Comparison of ENCODE assay signal across 10 cellular contexts in the genomic region with DNA sequence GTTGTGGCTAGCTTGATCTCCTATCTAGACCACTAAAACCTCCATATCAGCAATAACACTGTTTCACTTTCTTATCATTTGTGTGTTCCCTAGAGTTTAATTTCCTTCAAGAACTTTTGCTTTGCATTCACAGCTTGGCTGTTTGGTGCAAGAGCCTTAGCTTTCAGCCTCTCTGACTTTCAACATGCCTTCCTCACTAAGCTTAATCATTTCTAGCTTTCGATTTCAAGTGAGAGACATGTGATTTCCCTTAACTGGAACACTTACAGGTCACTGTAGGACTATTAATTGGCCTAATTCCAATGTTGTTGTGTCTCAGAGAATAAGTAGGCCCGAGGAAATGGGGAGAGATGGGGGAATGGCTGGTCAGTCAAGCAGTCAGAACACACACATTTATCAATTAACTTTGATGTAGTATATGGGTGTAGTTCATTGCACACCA. TPM values are rescaled to one million over a fixed set of nuclear protein-coding genes. Genes with fewer than 3 reads are reported as not detected.
DNase-seq lines count a peak whose midpoint lies in the region; ATAC-seq lines count a peak whose summit lies in the region.
"Had no signal": no experiment of that assay in that cellular context is flagged by ENCODE, and none has a peak within 500 bp of the region (broad histone marks: within the 10 kb centered on the region; RNA-seq: fewer than 3 reads in every experiment).

No MANE protein-coding gene starts in this region.

- no peaks in the 10 kb centered on the region for H3K27me3 ChIP-seq in effector memory CD4-positive, alpha-beta T cell (replicated peaks; ENCODE audit: control insufficient read depth, insufficient read depth, low read length, poor library complexity, severe bottlenecking)

- H3K36me3 ChIP-seq in effector memory CD4-positive, alpha-beta T cell (ENCODE audit: control insufficient read depth, insufficient read depth, low read length) = no peaks in the 10 kb centered on the region

- CTCF ChIA-PET in activated CD8-positive, alpha-beta memory T cell treated with anti-CD3 and anti-CD28 coated beads, Interleukin-2, amount 10 ng/mL, durations not matched to agents 7 days and 5 days (lab: Charles Lee) = interaction anchor here (0.9 to 7.4 kb wide), 7 partner anchors 11 to 350 kb away, joined by 3 to 65 read pairs (median 3); a partner anchor contains a TSS

- H3K27ac Mint-ChIP-seq in activated CD8-positive, alpha-beta memory T cell treated with anti-CD3 and anti-CD28 coated beads, Interleukin-2, amount 10 ng/mL, durations not matched to agents 7 days and 5 days = peak overlapping the region; percentile 85
- H3K27ac Mint-ChIP-seq in activated naive CD8-positive, alpha-beta T cell treated with anti-CD3 and anti-CD28 coated beads, Interleukin-2, amount 10 ng/mL, durations not matched to agents 7 days and 5 days = peak overlapping the region; percentile 66
- peak overlapping the region; percentile 23 for H3K27ac Mint-ChIP-seq in stimulated activated naive CD8-positive, alpha-beta T cell treated with anti-CD3 and anti-CD28 coated beads, Interleukin-15, Interleukin-2, amounts not matched to agents 100 ng/mL and 50 ng/mL, for 24 hours

- peaks cover 3% of the 10 kb centered on the region for H3K4me1 ChIP-seq in effector memory CD4-positive, alpha-beta T cell (ENCODE audit: control insufficient read depth, insufficient read depth, low read length, poor library complexity, severe bottlenecking)

- no peaks in the 10 kb centered on the region for H3K9me3 ChIP-seq in effector memory CD4-positive, alpha-beta T cell (ENCODE audit: control insufficient read depth, low read length)

- H3K4me3 Mint-ChIP-seq in activated CD8-positive, alpha-beta memory T cell treated with anti-CD3 and anti-CD28 coated beads, Interleukin-2, amount 10 ng/mL, durations not matched to agents 7 days and 5 days = peak overlapping the region; percentile 8
- peak overlapping the region; percentile 18 for H3K4me3 Mint-ChIP-seq in activated naive CD8-positive, alpha-beta T cell treated with anti-CD3 and anti-CD28 coated beads, Interleukin-2, amount 10 ng/mL, durations not matched to agents 7 days and 5 days
- no peak overlapping the region for H3K4me3 Mint-ChIP-seq in stimulated activated naive CD8-positive, alpha-beta T cell treated with anti-CD3 and anti-CD28 coated beads, Interleukin-15, Interleukin-2, amounts not matched to agents 100 ng/mL and 50 ng/mL, for 24 hours

- DNase-seq in activated CD8-positive, alpha-beta memory T cell treated with anti-CD3 and anti-CD28 coated beads, Interleukin-2, amount 10 ng/mL, durations not matched to agents 7 days and 5 days = no peak
- DNase-seq in activated CD8-positive, alpha-beta memory T cell treated with anti-CD3 and anti-CD28 coated beads, Interleukin-2, amount 50 U/mL, for 4 hours = no peak
- no peak for DNase-seq in activated naive CD8-positive, alpha-beta T cell treated with anti-CD3 and anti-CD28 coated beads, Interleukin-2, amount 10 ng/mL, durations not matched to agents 7 days and 5 days
- no peak for DNase-seq in effector memory CD4-positive, alpha-beta T cell
- no peak for DNase-seq in NCI-H2081 treated with DMSO at 0.1 percent for 48 hours (lab: John Stamatoyannopoulos, UW)
- no peak for DNase-seq in NCI-H146 (lab: John Stamatoyannopoulos, UW)

- peaks cover 10% of the 10 kb centered on the region for H3K36me3 Mint-ChIP-seq in activated CD8-positive, alpha-beta memory T cell treated with anti-CD3 and anti-CD28 coated beads, Interleukin-2, amount 10 ng/mL, durations not matched to agents 7 days and 5 days
- H3K36me3 Mint-ChIP-seq in activated naive CD8-positive, alpha-beta T cell treated with anti-CD3 and anti-CD28 coated beads, Interleukin-2, amount 10 ng/mL, durations not matched to agents 7 days and 5 days = no peaks in the 10 kb centered on the region
- H3K36me3 Mint-ChIP-seq in stimulated activated naive CD8-positive, alpha-beta T cell treated with anti-CD3 and anti-CD28 coated beads, Interleukin-15, Interleukin-2, amounts not matched to agents 100 ng/mL and 50 ng/mL, for 24 hours (ENCODE audit: low read depth) = no peaks in the 10 kb centered on the region

- peaks cover 45% of the 10 kb centered on the region for H3K4me1 Mint-ChIP-seq in activated CD8-positive, alpha-beta memory T cell treated with anti-CD3 and anti-CD28 coated beads, Interleukin-2, amount 10 ng/mL, durations not matched to agents 7 days and 5 days
- peaks cover 18% of the 10 kb centered on the region for H3K4me1 Mint-ChIP-seq in activated naive CD8-positive, alpha-beta T cell treated with anti-CD3 and anti-CD28 coated beads, Interleukin-2, amount 10 ng/mL, durations not matched to agents 7 days and 5 days
- H3K4me1 Mint-ChIP-seq in stimulated activated naive CD8-positive, alpha-beta T cell treated with anti-CD3 and anti-CD28 coated beads, Interleukin-15, Interleukin-2, amounts not matched to agents 100 ng/mL and 50 ng/mL, for 24 hours (ENCODE audit: low read depth) = peaks cover 32% of the 10 kb centered on the region

- peaks cover 2% of the 10 kb centered on the region for H3K27me3 Mint-ChIP-seq in activated CD8-positive, alpha-beta memory T cell treated with anti-CD3 and anti-CD28 coated beads, Interleukin-2, amount 10 ng/mL, durations not matched to agents 7 days and 5 days
- H3K27me3 Mint-ChIP-seq in activated naive CD8-positive, alpha-beta T cell treated with anti-CD3 and anti-CD28 coated beads, Interleukin-2, amount 10 ng/mL, durations not matched to agents 7 days and 5 days = peaks cover 4% of the 10 kb centered on the region
- H3K27me3 Mint-ChIP-seq in stimulated activated naive CD8-positive, alpha-beta T cell treated with anti-CD3 and anti-CD28 coated beads, Interleukin-15, Interleukin-2, amounts not matched to agents 100 ng/mL and 50 ng/mL, for 24 hours = no peaks in the 10 kb centered on the region

- POLR2A ChIA-PET in activated naive CD8-positive, alpha-beta T cell treated with anti-CD3 and anti-CD28 coated beads, Interleukin-2, amount 10 ng/mL, durations not matched to agents 7 days and 5 days (lab: Charles Lee) = interaction anchor here (0.7 to 1.0 kb wide), 2 partner anchors 10 to 11 kb away, joined by 3 to 11 read pairs; a partner anchor contains a TSS

- peaks cover 2% of the 10 kb centered on the region for H3K9me3 Mint-ChIP-seq in activated CD8-positive, alpha-beta memory T cell treated with anti-CD3 and anti-CD28 coated beads, Interleukin-2, amount 10 ng/mL, durations not matched to agents 7 days and 5 days (ENCODE audit: low read depth)
- H3K9me3 Mint-ChIP-seq in activated naive CD8-positive, alpha-beta T cell treated with anti-CD3 and anti-CD28 coated beads, Interleukin-2, amount 10 ng/mL, durations not matched to agents 7 days and 5 days = no peaks in the 10 kb centered on the region
- no peaks in the 10 kb centered on the region for H3K9me3 Mint-ChIP-seq in stimulated activated naive CD8-positive, alpha-beta T cell treated with anti-CD3 and anti-CD28 coated beads, Interleukin-15, Interleukin-2, amounts not matched to agents 100 ng/mL and 50 ng/mL, for 24 hours

- no peak overlapping the region for H3K27ac ChIP-seq in effector memory CD4-positive, alpha-beta T cell (ENCODE audit: insufficient read depth, low read length, poor library complexity, severe bottlenecking)
- H3K27ac ChIP-seq: coronary artery, HL-60 had no signal

- H3K4me3 ChIP-seq in effector memory CD4-positive, alpha-beta T cell (ENCODE audit: insufficient read depth, low read depth, low read length, poor library complexity, severe bottlenecking) = no peak overlapping the region
- H3K4me3 ChIP-seq: coronary artery had no signal

- peak; percentile 81 for ATAC-seq in activated CD8-positive, alpha-beta memory T cell treated with anti-CD3 and anti-CD28 coated beads, Interleukin-2, amount 10 ng/mL, durations not matched to agents 7 days and 5 days
- ATAC-seq in HG03060 (IDR thresholded peaks at IDR 0.05; ENCODE audit: low read depth, unreplicated experiment) = peak; percentile 82
- peak; percentile 58 for ATAC-seq in activated naive CD8-positive, alpha-beta T cell treated with anti-CD3 and anti-CD28 coated beads, Interleukin-2, amount 10 ng/mL, durations not matched to agents 7 days and 5 days (ENCODE audit: low read depth)

RNA-seq across cellular contexts. Expression of a gene that starts 10.6 kb away (rescaled TPM):
- 10 to 100 TPM; 18.6 to 19.7 TPM for total RNA-seq in activated CD8-positive, alpha-beta memory T cell treated with anti-CD3 and anti-CD28 coated beads, Interleukin-2, amount 10 ng/mL, durations not matched to agents 7 days and 5 days
- total RNA-seq in activated naive CD8-positive, alpha-beta T cell treated with anti-CD3 and anti-CD28 coated beads, Interleukin-2, amount 10 ng/mL, durations not matched to agents 7 days and 5 days = 10 to 100 TPM; 13.1 to 13.2 TPM

Comparison
In these comparisons a context has a peak if more than half of its experiments do, and no peak if none do; other contexts are left out.
1. H3K27ac Mint-ChIP-seq: peak in every context shown above with its lines; median percentile 85 in activated CD8-positive, alpha-beta memory T cell treated with anti-CD3 and anti-CD28 coated beads, Interleukin-2, amount 10 ng/mL, durations not matched to agents 7 days and 5 days; 66 in activated naive CD8-positive, alpha-beta T cell treated with anti-CD3 and anti-CD28 coated beads, Interleukin-2, amount 10 ng/mL, durations not matched to agents 7 days and 5 days; 23 in stimulated activated naive CD8-positive, alpha-beta T cell treated with anti-CD3 and anti-CD28 coated beads, Interleukin-15, Interleukin-2, amounts not matched to agents 100 ng/mL and 50 ng/mL, for 24 hours.